Comparison of ENCODE assay signal across 23 cellular contexts in genomic region chr22:46387748-46388147, GRCh38.
"Had no signal": no experiment of that assay in that cellular context is flagged by ENCODE, and none has a peak within 500 bp of the region (broad histone marks: within the 10 kb centered on the region; RNA-seq: fewer than 3 reads in every experiment).

No MANE protein-coding gene starts in this region.

- H3K79me2 ChIP-seq: hepatocyte had no signal

- H3K36me3 ChIP-seq: esophagus muscularis mucosa, gastroesophageal sphincter, heart left ventricle had no signal

- H3K27me3 ChIP-seq: dorsolateral prefrontal cortex, esophagus muscularis mucosa, foreskin keratinocyte, gastroesophageal sphincter, heart left ventricle, hepatocyte, left lung had no signal

- H3K4me1 ChIP-seq: foreskin keratinocyte, gastroesophageal sphincter, left lung, lower lobe of right lung had no signal

- H3K4me3 ChIP-seq: coronary artery, dorsolateral prefrontal cortex, esophagus muscularis mucosa, gastroesophageal sphincter, heart left ventricle, hepatocyte, left lung, lower lobe of right lung, mucosa of descending colon had no signal

- H3K9me3 ChIP-seq: esophagus muscularis mucosa, gastroesophageal sphincter, heart left ventricle, left lung, lower lobe of right lung, mucosa of descending colon had no signal

- H3K27ac ChIP-seq: coronary artery, dorsolateral prefrontal cortex, esophagus muscularis mucosa, foreskin keratinocyte, gastroesophageal sphincter, heart left ventricle, hepatocyte, left lung, lower lobe of right lung had no signal

- DNase-seq: dermis blood vessel endothelial cell; dorsolateral prefrontal cortex; effector CD4-positive, alpha-beta T cell; effector memory CD4-positive, alpha-beta T cell; foreskin keratinocyte; heart left ventricle; hypothalamus; immature natural killer cell; islet precursor cell; left cardiac atrium; left ventricle myocardium superior; lower lobe of right lung; mesenchymal stem cell; mucosa of descending colon; naive B cell had no signal

- H2AFZ ChIP-seq: hepatocyte had no signal

- FAIRE-seq: colon, endothelial cell of umbilical vein, frontal cortex had no signal

- H3K4me2 ChIP-seq: hepatocyte had no signal
